Comparison of ENCODE assay signal across 7 cellular contexts in the genomic region with DNA sequence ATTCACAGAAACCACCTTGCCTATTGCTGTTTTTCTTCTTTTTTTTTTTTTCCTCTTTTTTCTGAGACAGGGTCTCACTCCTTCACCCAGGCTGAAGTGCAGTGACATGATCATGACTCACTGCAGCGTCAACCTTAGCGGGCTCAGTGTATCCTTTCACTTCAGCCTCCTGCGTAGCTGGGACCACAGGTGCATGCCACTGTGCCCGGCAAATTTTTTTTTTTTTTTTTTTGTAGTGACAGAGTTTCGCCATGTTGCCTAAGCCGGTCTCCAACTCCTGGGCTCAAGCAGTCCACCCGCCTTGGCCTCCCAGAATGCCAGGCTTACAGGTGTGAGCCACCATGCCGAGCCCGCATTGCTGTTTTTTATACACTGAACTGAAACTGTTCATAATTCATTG. TPM values are rescaled to one million over a fixed set of nuclear protein-coding genes. Genes with fewer than 3 reads are reported as not detected.
A peak's percentile ranks its signal among the peaks of the same experiment; 100 is the strongest.
DNase-seq lines count a peak whose midpoint lies in the region; ATAC-seq and TF ChIP-seq lines count a peak whose summit lies in the region.

No MANE protein-coding gene starts in this region.

- ATAC-seq in HG02642 (IDR thresholded peaks at IDR 0.05; ENCODE audit: poor library complexity, unreplicated experiment) (peak; percentile 56), T-helper 17 cell (peak; percentile 84), GM19351 (IDR thresholded peaks at IDR 0.05; ENCODE audit: unreplicated experiment) (no peak), GM19328 (IDR thresholded peaks at IDR 0.05; ENCODE audit: unreplicated experiment) (no peak)

- POLR2A ChIA-PET in HEK293T (lab: Yijun Ruan, JAX): no interaction called here

- peak overlapping the region; percentile 96 for H3K27ac Mint-ChIP-seq in T-helper 17 cell

- no peaks in the 10 kb centered on the region for H3K36me3 Mint-ChIP-seq in T-helper 17 cell (ENCODE audit: low read depth)

- H3K4me3 Mint-ChIP-seq in T-helper 17 cell: peak overlapping the region; percentile 87

- H3K4me1 Mint-ChIP-seq in T-helper 17 cell: peaks cover 81% of the 10 kb centered on the region

- no peaks in the 10 kb centered on the region for H3K27me3 Mint-ChIP-seq in T-helper 17 cell

- no peaks in the 10 kb centered on the region for H3K9me3 ChIP-seq in T-helper 17 cell (ENCODE audit: control insufficient read depth, low read length, poor library complexity, severe bottlenecking)

- DNase-seq in T-helper 17 cell (peak; percentile 42 to 64 (median 45)), HEK293T (ENCODE audit: extremely low spot score) (no peak)
- peak; percentile 65 for DNase-seq in central memory CD4-positive, alpha-beta T cell
- peak; percentile 14 to 58 (median 29) for DNase-seq in stimulated activated naive CD4-positive, alpha-beta T cell (lab: John Stamatoyannopoulos, UW)

- CTCF ChIA-PET in HEK293T (lab: Yijun Ruan, JAX): no interaction called here

TF ChIP-seq in HEK293T, 16 proteins besides CTCF, POLR2A, EP300 and RAD21:
- TF ChIP-seq CTBP1 (IDR thresholded peaks at IDR 0.05; ENCODE audit: borderline replicate concordance): no peak
- TF ChIP-seq ARNT (IDR thresholded peaks at IDR 0.05): no peak
- no peak for TF ChIP-seq FOXK2 (IDR thresholded peaks at IDR 0.05)
- TF ChIP-seq ZNF384 (IDR thresholded peaks at IDR 0.05): no peak
- no peak for TF ChIP-seq FOXA1 (IDR thresholded peaks at IDR 0.05)

RNA-seq across cellular contexts. Expression of a gene that starts 13.8 kb away (rescaled TPM):
- 100 to 1,000 TPM in 1 of 2 donors, 10 to 100 TPM in 1; 99.2 to 120 TPM for total RNA-seq in T-helper 17 cell

Comparison
In these comparisons a context has a peak if more than half of its experiments do, and no peak if none do; other contexts are left out.
1. ATAC-seq: peak in HG02642 (single experiment) and T-helper 17 cell (single experiment); none in GM19351 (single experiment) and GM19328 (single experiment).